ENCODE assay signal across 8 cellular contexts in genomic region chr7:21428642-21428941, GRCh38. TPM values are rescaled to one million over a fixed set of nuclear protein-coding genes. Genes with fewer than 3 reads are reported as not detected.
DNase-seq lines count a peak whose midpoint lies in the region; ATAC-seq and TF ChIP-seq lines count a peak whose summit lies in the region.

No MANE protein-coding gene starts in this region.

- intact Hi-C loops in heart right ventricle (cut with DNase I) = no loop called here
- intact Hi-C loops in cardiac septum (cut with DNase I) = loop anchor here (10.0 kb wide), 1 partner anchor 634 kb away; no protein-coding TSS in a partner anchor
- intact Hi-C loops in mammary epithelial cell (cut with micrococcal nuclease) = loop anchor here (2.0 to 10.0 kb wide), 7 partner anchors 78 to 641 kb away; partner anchors contain the start of genes CDCA7L and SP8
- intact Hi-C loops in vagina (cut with DNase I) = no loop called here

- no peak for TF ChIP-seq POLR2A in vagina (IDR thresholded peaks at IDR 0.05)

- no peaks in the 10 kb centered on the region for H3K79me2 ChIP-seq in mammary epithelial cell (ENCODE audit: insufficient read depth, low read length)

- H3K9me3 ChIP-seq in heart right ventricle (no peaks in the 10 kb centered on the region), mammary epithelial cell (replicated peaks; ENCODE audit: insufficient read depth, low read length) (no peaks in the 10 kb centered on the region), mononuclear cell (ENCODE audit: low read depth, low read length) (no peaks in the 10 kb centered on the region), vagina (no peaks in the 10 kb centered on the region)

- no peak for ATAC-seq in heart right ventricle

- no peaks in the 10 kb centered on the region for H4K20me1 ChIP-seq in mammary epithelial cell (ENCODE audit: insufficient read depth, low read length)

- H3K27ac ChIP-seq in heart right ventricle (peak overlapping the region in 9 of 10 donors; percentile 83 to 98 (median 94)), mammary epithelial cell (ENCODE audit: insufficient read depth, low read depth, low read length) (peak overlapping the region; percentile 22), vagina (peak overlapping the region; percentile 99)

- BruUV-seq in mammary epithelial cell (replicated peaks; lab: Mats Ljungman, UMichigan) = TSS peak; percentile 43

- H2AFZ ChIP-seq in mammary epithelial cell (ENCODE audit: low read depth, low read length) = peak overlapping the region; percentile 93

- peak overlapping the region; percentile 47 for H3K9ac ChIP-seq in mammary epithelial cell (ENCODE audit: insufficient read depth, low read length)

- peak overlapping the region; percentile 63 to 97 (median 80) for H3K4me3 ChIP-seq in heart right ventricle
- peak overlapping the region; percentile 60 to 68 (median 68) for H3K4me3 ChIP-seq in mammary epithelial cell (replicated peaks in 1 of 3; ENCODE audit: insufficient read depth in 1 of 3, low read depth in 2 of 3, low read length in 3 of 3)
- H3K4me3 ChIP-seq in mononuclear cell (ENCODE audit: low read length) = peak overlapping the region; percentile 90
- H3K4me3 ChIP-seq in vagina = peak overlapping the region; percentile 82 to 83

- H3K27me3 ChIP-seq in heart right ventricle = no peaks in the 10 kb centered on the region
- H3K27me3 ChIP-seq in mammary epithelial cell (ENCODE audit: insufficient read depth, low read length) = no peaks in the 10 kb centered on the region
- no peaks in the 10 kb centered on the region for H3K27me3 ChIP-seq in mononuclear cell (ENCODE audit: insufficient read depth, low read length)
- H3K27me3 ChIP-seq in vagina = no peaks in the 10 kb centered on the region

- peak overlapping the region; percentile 77 for H3K4me2 ChIP-seq in mammary epithelial cell (ENCODE audit: insufficient read depth, low read depth, low read length)

- TF ChIP-seq CTCF in heart right ventricle (IDR thresholded peaks at IDR 0.05) (no peak), mammary epithelial cell (conservative IDR thresholded peaks at IDR 0.05 in 1 of 2, IDR thresholded peaks at IDR 0.05 in 1 of 2; ENCODE audit: extremely low read depth in 1 of 2, insufficient read depth in 1 of 2, low read depth in 1 of 2, low read length in 2 of 2) (no peak), vagina (IDR thresholded peaks at IDR 0.05) (no peak)

- no peak for DNase-seq in heart right ventricle
- no peak for DNase-seq in cardiac septum (ENCODE audit: low spot score)
- DNase-seq in mammary epithelial cell = no peak
- DNase-seq in vagina (ENCODE audit: extremely low spot score in 2 of 2) = no peak
- no peak for DNase-seq in mucosa of gallbladder (ENCODE audit: low spot score)
- DNase-seq in foreskin melanocyte = no peak
- DNase-seq in RPMI8226 = no peak

- peaks cover 0 to 12% (median 0%) of the 10 kb centered on the region in 9 donors for H3K36me3 ChIP-seq in heart right ventricle
- no peaks in the 10 kb centered on the region for H3K36me3 ChIP-seq in mammary epithelial cell (ENCODE audit: insufficient read depth, low read length)
- no peaks in the 10 kb centered on the region for H3K36me3 ChIP-seq in vagina

- H3K4me1 ChIP-seq in heart right ventricle (peaks cover 0 to 54% (median 48%) of the 10 kb centered on the region in 9 donors), mammary epithelial cell (ENCODE audit: insufficient read depth, low read length) (peaks cover 9% of the 10 kb centered on the region), mononuclear cell (ENCODE audit: insufficient read depth, low read length) (peaks cover 44% of the 10 kb centered on the region), vagina (peaks cover 54% of the 10 kb centered on the region)

- in situ Hi-C loops in mammary epithelial cell (cut with MboI; ENCODE audit: low sequenced_read_pairs in 2 of 2) = no loop called here

- dilution Hi-C loops in mammary epithelial cell (cut with HindIII; ENCODE audit: low sequenced_read_pairs) = no loop called here

- CTCF ChIA-PET in mammary epithelial cell (lab: Charles Lee; ENCODE audit: low non-redundant PET) = no interaction called here

- 1 to 2% methylated on average over 6 of the region's 6 CpGs for WGBS in heart right ventricle, 2 donors
- 0% methylated on average over 6 of the region's 6 CpGs for WGBS in mammary epithelial cell (ENCODE audit: low coverage, missing lambda C conversion rate)

RNA-seq across cellular contexts. Expression of gene SP4, which starts 0.7 kb away (rescaled TPM):
- total RNA-seq in heart right ventricle (1 to 10 TPM; 4.3 to 9.9 (median 6.9) TPM), cardiac septum (6.1 TPM), mammary epithelial cell (1 to 10 TPM; 2.8 TPM), mononuclear cell (40.6 TPM), vagina (8.6 TPM), mucosa of gallbladder (6.3 TPM)
- polyA plus RNA-seq in heart right ventricle (1 to 10 TPM; 1.6 to 4.8 TPM), mammary epithelial cell (1.8 TPM)
- 1.9 TPM for polyA minus RNA-seq in mammary epithelial cell

Comparison
In these comparisons a context has a peak if more than half of its experiments do, and no peak if none do; other contexts are left out.
1. intact Hi-C loops: an anchor here in cardiac septum (10.0 kb wide) and mammary epithelial cell (2.0 to 10.0 kb wide); none called in heart right ventricle and vagina.
2. H3K27ac ChIP-seq: peak in every context shown above with its lines; median percentile 99 in vagina; 94 in heart right ventricle; 22 in mammary epithelial cell.